Comparison of ENCODE assay signal across 8 cellular contexts in genomic region chr15:40927497-40928346, GRCh38. TPM values are rescaled to one million over a fixed set of nuclear protein-coding genes. Genes with fewer than 3 reads are reported as not detected.
DNase-seq lines count a peak whose midpoint lies in the region; ATAC-seq and TF ChIP-seq lines count a peak whose summit lies in the region.

No MANE protein-coding gene starts in this region.

- H3K36me3 Mint-ChIP-seq in CD4-positive, CD25-positive, alpha-beta regulatory T cell, result no peaks in the 10 kb centered on the region

- no peaks in the 10 kb centered on the region for H3K9me3 ChIP-seq in CD4-positive, CD25-positive, alpha-beta regulatory T cell (ENCODE audit: control insufficient read depth in 2 of 2, low read length in 2 of 2)

- H3K36me3 ChIP-seq in CD4-positive, CD25-positive, alpha-beta regulatory T cell (ENCODE audit: control insufficient read depth, insufficient read depth, low read length), result no peaks in the 10 kb centered on the region

- H3K27ac Mint-ChIP-seq in CD4-positive, CD25-positive, alpha-beta regulatory T cell, result no peak overlapping the region

- ATAC-seq in CD4-positive, CD25-positive, alpha-beta regulatory T cell (ENCODE audit: low read depth in 2 of 2), result no peak
- ATAC-seq in GM21515 (IDR thresholded peaks at IDR 0.05; ENCODE audit: unreplicated experiment) (no peak), HG03378 (IDR thresholded peaks at IDR 0.05; ENCODE audit: unreplicated experiment) (no peak), GM18520 (IDR thresholded peaks at IDR 0.05; ENCODE audit: unreplicated experiment) (no peak)

- no peak overlapping the region for H3K27ac ChIP-seq in CD4-positive, CD25-positive, alpha-beta regulatory T cell (ENCODE audit: insufficient read depth, low read length, poor library complexity, severe bottlenecking)

- peaks cover 0 to 5% (median 0%) of the 10 kb centered on the region in 7 donors for H3K9me3 Mint-ChIP-seq in CD4-positive, CD25-positive, alpha-beta regulatory T cell

- DNase-seq in CD4-positive, CD25-positive, alpha-beta regulatory T cell, result no peak
- DNase-seq in Jurkat, Clone E6-1 (ENCODE audit: low read depth, low spot score), result no peak
- DNase-seq in astrocyte of the spinal cord (ENCODE audit: low read depth, low spot score) (no peak), myocyte (ENCODE audit: low read depth) (peak; percentile 66), GF-D8 (lab: John Stamatoyannopoulos, UW) (no peak)

- peak overlapping the region; percentile 62 to 85 (median 82) for H3K4me3 Mint-ChIP-seq in CD4-positive, CD25-positive, alpha-beta regulatory T cell

- peaks cover 69% of the 10 kb centered on the region for H3K27me3 Mint-ChIP-seq in CD4-positive, CD25-positive, alpha-beta regulatory T cell

- peaks cover 0 to 61% (median 26%) of the 10 kb centered on the region in 4 donors for H3K4me1 Mint-ChIP-seq in CD4-positive, CD25-positive, alpha-beta regulatory T cell

- H3K4me1 ChIP-seq in CD4-positive, CD25-positive, alpha-beta regulatory T cell (ENCODE audit: control insufficient read depth, insufficient read depth, low read length, poor library complexity, severe bottlenecking), result peaks cover 57% of the 10 kb centered on the region

- in situ Hi-C loops in astrocyte of the spinal cord (cut with HindIII; ENCODE audit: low sequenced_read_pairs), result no loop called here

- peaks cover 13% of the 10 kb centered on the region for H3K27me3 ChIP-seq in CD4-positive, CD25-positive, alpha-beta regulatory T cell (ENCODE audit: control insufficient read depth, insufficient read depth, low read length)

- H3K4me3 ChIP-seq in CD4-positive, CD25-positive, alpha-beta regulatory T cell (ENCODE audit: low read depth, low read length), result no peak overlapping the region
- peak overlapping the region; percentile 45 for H3K4me3 ChIP-seq in Jurkat, Clone E6-1 (ENCODE audit: low read length)
- peak overlapping the region; percentile 5 for H3K4me3 ChIP-seq in astrocyte of the spinal cord (ENCODE audit: low read depth, low read length)

- no peak for TF ChIP-seq CTCF in astrocyte of the spinal cord (IDR thresholded peaks at IDR 0.05; ENCODE audit: low read depth, low read length)

RNA-seq across cellular contexts. Expression of gene DLL4, which starts 1.4 kb away (rescaled TPM):
- total RNA-seq in CD4-positive, CD25-positive, alpha-beta regulatory T cell, result not detected
- polyA plus RNA-seq in CD4-positive, CD25-positive, alpha-beta regulatory T cell, result not detected
- polyA plus RNA-seq in Jurkat, Clone E6-1 (2012; ENCODE audit: insufficient read depth, insufficient read length), result not detected
- 0.13 TPM in 1 of 2 replicates, not detected in the other for total RNA-seq in myocyte
- polyA plus RNA-seq in myocyte (2012), result 0.08 TPM

RNA-seq across cellular contexts. Expression of gene CHAC1, which starts 25.5 kb away (rescaled TPM):
- 0.64 TPM for total RNA-seq in CD4-positive, CD25-positive, alpha-beta regulatory T cell
- under 1 TPM in 2 of 4 donors, not detected in 2; 0.26 to 0.45 TPM for polyA plus RNA-seq in CD4-positive, CD25-positive, alpha-beta regulatory T cell
- 4.5 TPM for polyA plus RNA-seq in Jurkat, Clone E6-1 (2012; ENCODE audit: insufficient read depth, insufficient read length)
- 5.5 and 10.4 TPM in 2 replicates for total RNA-seq in myocyte
- polyA plus RNA-seq in myocyte (2012), result 64.2 TPM

RNA-seq across cellular contexts. Expression of gene VPS18, which starts 33.5 kb away (rescaled TPM):
- total RNA-seq in CD4-positive, CD25-positive, alpha-beta regulatory T cell, result 26.4 TPM
- 10 to 100 TPM; 19.5 to 26.5 (median 22.4) TPM for polyA plus RNA-seq in CD4-positive, CD25-positive, alpha-beta regulatory T cell
- polyA plus RNA-seq in Jurkat, Clone E6-1 (2012; ENCODE audit: insufficient read depth, insufficient read length), result 14.6 TPM
- 34.4 and 43.3 TPM in 2 replicates for total RNA-seq in myocyte
- polyA plus RNA-seq in myocyte (2012), result 29.8 TPM

RNA-seq across cellular contexts. Expression of gene RHOV, which starts 53.7 kb away (rescaled TPM):
- total RNA-seq in CD4-positive, CD25-positive, alpha-beta regulatory T cell, result not detected
- under 1 TPM in 1 of 4 donors, not detected in 3; 0.09 TPM for polyA plus RNA-seq in CD4-positive, CD25-positive, alpha-beta regulatory T cell
- polyA plus RNA-seq in Jurkat, Clone E6-1 (2012; ENCODE audit: insufficient read depth, insufficient read length), result 3.1 TPM
- 0.10 TPM in 1 of 2 replicates, not detected in the other for total RNA-seq in myocyte
- polyA plus RNA-seq in myocyte (2012), result 0.06 TPM
